In genomic region chr1:109135940-109136339, GRCh38 we compare ENCODE assay signal across 23 cellular contexts. TPM values are rescaled to one million over a fixed set of nuclear protein-coding genes. Genes with fewer than 3 reads are reported as not detected.
DNase-seq lines count a peak whose midpoint lies in the region; ATAC-seq, FAIRE-seq and TF ChIP-seq lines count a peak whose summit lies in the region.
"Had no signal": no experiment of that assay in that cellular context is flagged by ENCODE, and none has a peak within 500 bp of the region (broad histone marks: within the 10 kb centered on the region; RNA-seq: fewer than 3 reads in every experiment).

No MANE protein-coding gene starts in this region.

- no peak overlapping the region for H2BK120ac ChIP-seq in neuronal stem cell (ENCODE audit: low read depth, low read length)

- FAIRE-seq in astrocyte (lab: Jason Lieb, UNC) (no peak), small intestine (lab: Jason Lieb, UNC) (no peak)
- FAIRE-seq: GM12891, H54 had no signal

- H4K20me1 ChIP-seq in astrocyte (ENCODE audit: insufficient read depth, low read length) (no peaks in the 10 kb centered on the region), hepatocyte (ENCODE audit: insufficient read depth, poor library complexity, severe bottlenecking) (no peaks in the 10 kb centered on the region)
- H4K20me1 ChIP-seq: BLaER1 treated with 17β-estradiol and CSF1 and Interleukin-3, amounts not matched to agents 10 nM and 100 nM had no signal

- no peak overlapping the region for H4K8ac ChIP-seq in neuronal stem cell (ENCODE audit: low read depth, low read length)

- DNase-seq in astrocyte (ENCODE audit: low read depth), result no peak
- no peak for DNase-seq in hepatocyte (ENCODE audit: low spot score)
- DNase-seq in small intestine, result no peak
- DNase-seq in GDM1 (lab: John Stamatoyannopoulos, UW), result no peak
- no peak for DNase-seq in left ventricle myocardium superior
- no peak for DNase-seq in neuronal stem cell (ENCODE audit: low spot score)
- DNase-seq: Caco-2; CD4-positive, alpha-beta memory T cell; DMS 273 treated with DMSO at 0.1 percent for 48 hours; DMS79 treated with DMSO at 0.1 percent for 48 hours; KBM-7; NCI-H1092 treated with DMSO at 0.1 percent for 48 hours; NCI-H1436 treated with DMSO at 0.1 percent for 48 hours; NCI-H2029; NCI-H226; NCI-H510A treated with DMSO at 0.1 percent for 48 hours; NCI-H748 treated with DMSO at 0.1 percent for 48 hours; SJCRH30 had no signal

- no peak overlapping the region for H3K27ac Mint-ChIP-seq in astrocyte (ENCODE audit: unreplicated experiment)
- H3K27ac Mint-ChIP-seq: CD4-positive, alpha-beta memory T cell had no signal

- H2BK12ac ChIP-seq in neuronal stem cell (ENCODE audit: low read length), result no peak overlapping the region

- intact Hi-C loops in left ventricle myocardium superior (cut with micrococcal nuclease), result no loop called here

- no peak overlapping the region for H3K18ac ChIP-seq in neuronal stem cell (ENCODE audit: low read length)

- H3K36me3 ChIP-seq in astrocyte (ENCODE audit: insufficient read depth, low read length) (no peaks in the 10 kb centered on the region), hepatocyte (replicated peaks; ENCODE audit: insufficient read depth, low read depth) (no peaks in the 10 kb centered on the region), small intestine (ENCODE audit: control insufficient read depth in 2 of 2, insufficient read depth in 2 of 2, low read length in 2 of 2) (no peaks in the 10 kb centered on the region), neuronal stem cell (replicated peaks in 1 of 2; ENCODE audit: control insufficient read depth in 2 of 2, insufficient read depth in 2 of 2, low read length in 2 of 2) (no peaks in the 10 kb centered on the region)
- H3K36me3 ChIP-seq: BLaER1 treated with 17β-estradiol and CSF1 and Interleukin-3, amounts not matched to agents 10 nM and 100 nM; SJCRH30 had no signal

- H3K27ac ChIP-seq in astrocyte (ENCODE audit: low read depth, low read length), result no peak overlapping the region
- H3K27ac ChIP-seq in hepatocyte, result peak overlapping the region; percentile 97
- H3K27ac ChIP-seq in small intestine (ENCODE audit: low read depth in 1 of 2, low read length in 1 of 2), result peak overlapping the region; percentile 50 to 82
- no peak overlapping the region for H3K27ac ChIP-seq in neuronal stem cell (replicated peaks; ENCODE audit: low read length)
- H3K27ac ChIP-seq: BLaER1 treated with 17β-estradiol and CSF1 and Interleukin-3, amounts not matched to agents 10 nM and 100 nM; SJCRH30 had no signal

- H3K23ac ChIP-seq in neuronal stem cell (ENCODE audit: low read depth, low read length, poor library complexity), result no peak overlapping the region

- H3K4me3 ChIP-seq in astrocyte (ENCODE audit: insufficient read depth, low read depth, low read length) (no peak overlapping the region), hepatocyte (no peak overlapping the region), small intestine (ENCODE audit: low read depth in 1 of 2, low read length in 2 of 2) (no peak overlapping the region), neuronal stem cell (ENCODE audit: low read length in 2 of 2) (no peak overlapping the region)
- H3K4me3 ChIP-seq: BLaER1 treated with 17β-estradiol and CSF1 and Interleukin-3, amounts not matched to agents 10 nM and 100 nM; SJCRH30 had no signal

- H2AFZ ChIP-seq in astrocyte (ENCODE audit: low read depth, low read length) (no peak overlapping the region), hepatocyte (no peak overlapping the region), neuronal stem cell (ENCODE audit: low read length) (no peak overlapping the region)

- no peaks in the 10 kb centered on the region for H3K9me3 Mint-ChIP-seq in astrocyte (ENCODE audit: unreplicated experiment)
- H3K9me3 Mint-ChIP-seq: CD4-positive, alpha-beta memory T cell had no signal

- TF ChIP-seq CTCF in astrocyte (IDR thresholded peaks at IDR 0.05; ENCODE audit: insufficient read depth, low read depth, low read length), result no peak
- TF ChIP-seq CTCF in hepatocyte (IDR thresholded peaks at IDR 0.05; ENCODE audit: poor library complexity), result no peak

- 91% methylated on average over 3 of the region's 3 CpGs for WGBS in hepatocyte (ENCODE audit: low lambda C conversion rate, missing lambda C conversion rate)
- 14 to 60% (median 33%) methylated on average over 3 of the region's 3 CpGs for WGBS in small intestine, 3 donors
- WGBS in neuronal stem cell (ENCODE audit: extremely low coverage in 2 of 2, insufficient read length in 2 of 2, insufficient replicate concordance in 1 of 2), 2 donors, result no CpG with 5 or more reads among the region's 3 CpGs

- no peak overlapping the region for H2BK15ac ChIP-seq in neuronal stem cell (ENCODE audit: low read length)

- H3K4me1 ChIP-seq in astrocyte (ENCODE audit: insufficient read depth, low read length) (no peaks in the 10 kb centered on the region), hepatocyte (ENCODE audit: insufficient read depth) (peaks cover 45% of the 10 kb centered on the region), small intestine (ENCODE audit: control insufficient read depth in 2 of 2, insufficient read depth in 1 of 2, low read depth in 1 of 2, low read length in 1 of 2) (no peaks in the 10 kb centered on the region), neuronal stem cell (ENCODE audit: control insufficient read depth in 2 of 2, insufficient read depth in 1 of 2, low read depth in 1 of 2, low read length in 2 of 2) (peaks cover 0 to 3% of the 10 kb centered on the region in 2 donors)
- H3K4me1 ChIP-seq: SJCRH30 had no signal

- H3K79me2 ChIP-seq in astrocyte (ENCODE audit: insufficient read depth, low read length) (no peaks in the 10 kb centered on the region), hepatocyte (no peaks in the 10 kb centered on the region)

- peaks cover 4% of the 10 kb centered on the region for H3K27me3 Mint-ChIP-seq in astrocyte (ENCODE audit: low read depth, unreplicated experiment)
- H3K27me3 Mint-ChIP-seq: CD4-positive, alpha-beta memory T cell had no signal

- H3K4me2 ChIP-seq in astrocyte (ENCODE audit: low read length), result no peak overlapping the region
- H3K4me2 ChIP-seq in hepatocyte, result no peak overlapping the region
- H3K4me2 ChIP-seq in neuronal stem cell (ENCODE audit: insufficient read depth, low read length, poor library complexity, severe bottlenecking), result no peak overlapping the region

- peak overlapping the region; percentile 6 for H3K4me3 Mint-ChIP-seq in astrocyte (ENCODE audit: unreplicated experiment)
- H3K4me3 Mint-ChIP-seq: CD4-positive, alpha-beta memory T cell had no signal

- H3K79me1 ChIP-seq in neuronal stem cell (ENCODE audit: low read depth, low read length), result no peaks in the 10 kb centered on the region

- no peak overlapping the region for H2BK5ac ChIP-seq in neuronal stem cell (ENCODE audit: low read length)

- H3K14ac ChIP-seq in neuronal stem cell (ENCODE audit: low read length), result no peak overlapping the region

- H4K91ac ChIP-seq in neuronal stem cell (ENCODE audit: low read depth, low read length, poor library complexity), result no peak overlapping the region

- H3K4me1 Mint-ChIP-seq in astrocyte (ENCODE audit: low read depth, unreplicated experiment), result no peaks in the 10 kb centered on the region

- ATAC-seq in left ventricle myocardium superior, result no peak
- ATAC-seq in HG03097 (IDR thresholded peaks at IDR 0.05; ENCODE audit: low FRiP score, unreplicated experiment), result no peak
- ATAC-seq: Panc1 had no signal

- no peaks in the 10 kb centered on the region for H3K9me3 ChIP-seq in astrocyte (ENCODE audit: insufficient read depth, low read depth, low read length)
- no peaks in the 10 kb centered on the region for H3K9me3 ChIP-seq in hepatocyte (ENCODE audit: low read depth)
- no peaks in the 10 kb centered on the region for H3K9me3 ChIP-seq in small intestine (ENCODE audit: control insufficient read depth, low read depth)
- no peaks in the 10 kb centered on the region for H3K9me3 ChIP-seq in neuronal stem cell (replicated peaks in 1 of 2; ENCODE audit: control insufficient read depth in 2 of 2, insufficient read depth in 1 of 2, low read depth in 1 of 2, low read length in 2 of 2)
- H3K9me3 ChIP-seq: BLaER1 treated with 17β-estradiol and CSF1 and Interleukin-3, amounts not matched to agents 10 nM and 100 nM; Caco-2; SJCRH30 had no signal

- no peaks in the 10 kb centered on the region for H3K36me3 Mint-ChIP-seq in astrocyte (ENCODE audit: low read depth, unreplicated experiment)
- H3K36me3 Mint-ChIP-seq: CD4-positive, alpha-beta memory T cell had no signal

- H3K9me2 ChIP-seq in hepatocyte (replicated peaks; ENCODE audit: insufficient read depth), result no peaks in the 10 kb centered on the region

- no peak overlapping the region for H3K9ac ChIP-seq in astrocyte (ENCODE audit: low read length)
- no peak overlapping the region for H3K9ac ChIP-seq in neuronal stem cell (ENCODE audit: low read depth, low read length, poor library complexity)
- H3K9ac ChIP-seq: BLaER1 treated with 17β-estradiol and CSF1 and Interleukin-3, amounts not matched to agents 10 nM and 100 nM had no signal

- H3K4ac ChIP-seq in neuronal stem cell (ENCODE audit: low read length), result no peak overlapping the region

- H3K27me3 ChIP-seq in astrocyte (ENCODE audit: insufficient read depth, low read length), result no peaks in the 10 kb centered on the region
- no peaks in the 10 kb centered on the region for H3K27me3 ChIP-seq in hepatocyte
- no peaks in the 10 kb centered on the region for H3K27me3 ChIP-seq in small intestine (ENCODE audit: control insufficient read depth in 2 of 2, insufficient read depth in 2 of 2, low read length in 2 of 2)
- peaks cover 0 to 5% (median 2%) of the 10 kb centered on the region in 3 experiments for H3K27me3 ChIP-seq in neuronal stem cell (ENCODE audit: control insufficient read depth in 3 of 3, insufficient read depth in 3 of 3, low read depth in 1 of 3, low read length in 3 of 3)
- H3K27me3 ChIP-seq: BLaER1 treated with 17β-estradiol and CSF1 and Interleukin-3, amounts not matched to agents 10 nM and 100 nM; SJCRH30 had no signal

- H2AK5ac ChIP-seq in neuronal stem cell (ENCODE audit: low read depth, low read length), result no peak overlapping the region

RNA-seq across cellular contexts. Expression of gene ELAPOR1, which starts 22.0 kb away (rescaled TPM):
- 1.2 and 1.7 TPM in 2 replicates for total RNA-seq in astrocyte
- 2.5 and 3.0 TPM in 2 replicates for total RNA-seq in hepatocyte
- polyA plus RNA-seq in hepatocyte, result 1.6 and 1.8 TPM in 2 replicates
- 10 to 100 TPM in 1 of 3 donors, 1 to 10 TPM in 2; 3.8 to 75.3 (median 5.9) TPM for polyA plus RNA-seq in small intestine
- 0.30 TPM for total RNA-seq in left ventricle myocardium superior
- polyA plus RNA-seq in neuronal stem cell (2013, experiment 1 of 2), result 1.1 TPM
- polyA plus RNA-seq in neuronal stem cell (2013, experiment 2 of 2), result 1.2 TPM
- total RNA-seq: SJCRH30 had no signal

RNA-seq across cellular contexts. Expression of gene TMEM167B, which starts 45.4 kb away (rescaled TPM):
- total RNA-seq in astrocyte, result 31.9 and 33.6 TPM in 2 replicates
- 33.4 and 35.0 TPM in 2 replicates for total RNA-seq in hepatocyte
- 18.3 and 25.0 TPM in 2 replicates for polyA plus RNA-seq in hepatocyte
- polyA plus RNA-seq in small intestine, result 10 to 100 TPM; 11.4 to 18.1 (median 16.2) TPM
- total RNA-seq in left ventricle myocardium superior, result 31.5 TPM
- 19.1 TPM for polyA plus RNA-seq in neuronal stem cell (2013, experiment 1 of 2)
- 19.8 TPM for polyA plus RNA-seq in neuronal stem cell (2013, experiment 2 of 2)

Comparison
In these comparisons a context has a peak if more than half of its experiments do, and no peak if none do; other contexts are left out.
1. H3K27ac ChIP-seq: peak in hepatocyte (single experiment) and small intestine (2 of 2); none in astrocyte (single experiment) and neuronal stem cell (single experiment).